18 cellular contexts compared by ENCODE assay signal in the genomic region with DNA sequence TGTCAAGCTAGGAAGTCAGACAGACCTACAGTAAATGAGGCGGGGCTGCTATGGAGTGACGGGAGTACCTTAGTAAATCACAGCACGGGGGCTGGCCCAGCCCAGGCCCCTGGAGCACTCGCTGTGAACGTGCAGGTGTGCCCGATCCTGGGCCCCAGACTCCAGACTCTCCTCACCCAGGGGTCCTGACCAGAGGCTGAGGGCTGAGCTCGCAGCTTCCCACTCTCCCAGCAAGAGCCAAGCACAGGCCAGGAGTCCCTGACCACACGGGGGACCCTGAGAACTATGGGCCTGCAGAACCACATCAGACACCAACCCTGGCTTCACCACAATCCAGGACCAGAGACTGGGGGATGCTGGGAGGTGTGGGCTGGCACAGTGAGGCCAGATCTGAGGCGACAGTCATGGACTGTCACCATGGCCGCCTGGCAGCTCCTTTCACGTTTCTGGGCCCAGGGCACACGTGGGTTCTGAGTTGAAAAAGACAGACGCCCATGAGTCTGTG.
DNase-seq lines count a peak whose midpoint lies in the region; ATAC-seq and TF ChIP-seq lines count a peak whose summit lies in the region.
"Had no signal": no experiment of that assay in that cellular context is flagged by ENCODE, and none has a peak within 500 bp of the region (broad histone marks: within the 10 kb centered on the region; RNA-seq: fewer than 3 reads in every experiment).

No MANE protein-coding gene starts in this region.

- TF ChIP-seq CTCF in endodermal cell (conservative IDR thresholded peaks at IDR 0.05) (no peak), lower lobe of right lung (IDR thresholded peaks at IDR 0.05) (no peak), suprapubic skin (IDR thresholded peaks at IDR 0.05) (no peak)
- TF ChIP-seq CTCF in CD8-positive, alpha-beta T cell (IDR thresholded peaks at IDR 0.05): no peak

- H3K27me3 ChIP-seq in endodermal cell (ENCODE audit: control insufficient read depth, insufficient read depth, low read length, poor library complexity, severe bottlenecking): no peaks in the 10 kb centered on the region
- H3K27me3 ChIP-seq in lower lobe of right lung (ENCODE audit: low read depth): no peaks in the 10 kb centered on the region
- no peaks in the 10 kb centered on the region for H3K27me3 ChIP-seq in suprapubic skin
- no peaks in the 10 kb centered on the region for H3K27me3 ChIP-seq in CD8-positive, alpha-beta T cell (ENCODE audit: insufficient read depth, low read length)
- H3K27me3 ChIP-seq: foreskin keratinocyte had no signal

- H3K27me3 Mint-ChIP-seq in endodermal cell (ENCODE audit: insufficient read depth): no peaks in the 10 kb centered on the region
- H3K27me3 Mint-ChIP-seq in CD8-positive, alpha-beta T cell (ENCODE audit: low read depth): no peaks in the 10 kb centered on the region
- H3K27me3 Mint-ChIP-seq: activated B cell treated with CpG ODN at 0.5 μM for 24 hours; activated CD8-positive, alpha-beta memory T cell treated with anti-CD3 and anti-CD28 coated beads, Interleukin-2, amount 10 ng/mL, durations not matched to agents 7 days and 5 days had no signal

- H3K36me3 ChIP-seq in endodermal cell (ENCODE audit: control insufficient read depth, insufficient read depth, low read length) (no peaks in the 10 kb centered on the region), lower lobe of right lung (peaks cover 3% of the 10 kb centered on the region), suprapubic skin (no peaks in the 10 kb centered on the region)
- no peaks in the 10 kb centered on the region for H3K36me3 ChIP-seq in CD8-positive, alpha-beta T cell (ENCODE audit: insufficient read depth, low read length)

- no peak for TF ChIP-seq EP300 in suprapubic skin (IDR thresholded peaks at IDR 0.05)

- no peaks in the 10 kb centered on the region for H3K4me1 ChIP-seq in endodermal cell (ENCODE audit: control insufficient read depth, insufficient read depth, low read length)
- peaks cover 75% of the 10 kb centered on the region for H3K4me1 ChIP-seq in lower lobe of right lung
- H3K4me1 ChIP-seq in suprapubic skin: peaks cover 71% of the 10 kb centered on the region
- no peaks in the 10 kb centered on the region for H3K4me1 ChIP-seq in CD8-positive, alpha-beta T cell (ENCODE audit: insufficient read depth, low read length)
- H3K4me1 ChIP-seq: foreskin keratinocyte had no signal

- peak; percentile 17 for DNase-seq in activated CD4-positive, CD25-positive, alpha-beta regulatory T cell treated with anti-CD3 and anti-CD28 coated beads, Interleukin-2, amount 50 U/mL, for 72 hours
- DNase-seq in activated CD4-positive, CD25-positive, alpha-beta regulatory T cell (lab: John Stamatoyannopoulos, UW): no peak
- peak; percentile 38 for DNase-seq in endodermal cell
- peak; percentile 28 for DNase-seq in lower lobe of right lung
- DNase-seq in suprapubic skin (ENCODE audit: low spot score in 2 of 2): peak; percentile 58 to 74
- DNase-seq in CD8-positive, alpha-beta T cell: no peak
- DNase-seq: activated B cell treated with CpG ODN at 0.5 μM for 24 hours; activated CD8-positive, alpha-beta memory T cell treated with anti-CD3 and anti-CD28 coated beads, Interleukin-2, amount 10 ng/mL, durations not matched to agents 7 days and 5 days; foreskin keratinocyte; NCI-H1092; NCI-H2171; NCI-H69; T-helper 2 cell had no signal

- ATAC-seq in lower lobe of right lung (no peak), HG02885 (IDR thresholded peaks at IDR 0.05; ENCODE audit: poor library complexity, unreplicated experiment) (no peak), HG02610 (IDR thresholded peaks at IDR 0.05; ENCODE audit: unreplicated experiment) (no peak)
- no peak for ATAC-seq in CD8-positive, alpha-beta T cell
- ATAC-seq: activated CD8-positive, alpha-beta memory T cell treated with anti-CD3 and anti-CD28 coated beads, Interleukin-2, amount 10 ng/mL, durations not matched to agents 7 days and 5 days; foreskin keratinocyte; HCT116; left colon had no signal

- H3K9me3 ChIP-seq in endodermal cell (ENCODE audit: control insufficient read depth, low read length) (no peaks in the 10 kb centered on the region), lower lobe of right lung (no peaks in the 10 kb centered on the region), suprapubic skin (no peaks in the 10 kb centered on the region)
- no peaks in the 10 kb centered on the region for H3K9me3 ChIP-seq in CD8-positive, alpha-beta T cell (ENCODE audit: low read length)

- H3K27ac Mint-ChIP-seq in endodermal cell: no peak overlapping the region
- no peak overlapping the region for H3K27ac Mint-ChIP-seq in CD8-positive, alpha-beta T cell
- H3K27ac Mint-ChIP-seq: activated B cell treated with CpG ODN at 0.5 μM for 24 hours; activated CD8-positive, alpha-beta memory T cell treated with anti-CD3 and anti-CD28 coated beads, Interleukin-2, amount 10 ng/mL, durations not matched to agents 7 days and 5 days had no signal

- CTCF ChIA-PET in CD8-positive, alpha-beta T cell (lab: Charles Lee): no interaction called here

- no peaks in the 10 kb centered on the region for H3K36me3 Mint-ChIP-seq in endodermal cell (ENCODE audit: low read depth)
- no peaks in the 10 kb centered on the region for H3K36me3 Mint-ChIP-seq in CD8-positive, alpha-beta T cell
- H3K36me3 Mint-ChIP-seq: activated CD8-positive, alpha-beta memory T cell treated with anti-CD3 and anti-CD28 coated beads, Interleukin-2, amount 10 ng/mL, durations not matched to agents 7 days and 5 days had no signal

- POLR2A ChIA-PET in CD8-positive, alpha-beta T cell (lab: Charles Lee): no interaction called here

- no peak overlapping the region for H3K4me3 ChIP-seq in endodermal cell (ENCODE audit: low read length)
- no peak overlapping the region for H3K4me3 ChIP-seq in lower lobe of right lung
- H3K4me3 ChIP-seq in suprapubic skin: no peak overlapping the region
- no peak overlapping the region for H3K4me3 ChIP-seq in CD8-positive, alpha-beta T cell (ENCODE audit: low read depth, low read length)
- H3K4me3 ChIP-seq: smooth muscle cell had no signal

- no peaks in the 10 kb centered on the region for H3K4me1 Mint-ChIP-seq in endodermal cell
- no peaks in the 10 kb centered on the region for H3K4me1 Mint-ChIP-seq in CD8-positive, alpha-beta T cell (ENCODE audit: low read depth)
- H3K4me1 Mint-ChIP-seq: activated B cell treated with CpG ODN at 0.5 μM for 24 hours; activated CD8-positive, alpha-beta memory T cell treated with anti-CD3 and anti-CD28 coated beads, Interleukin-2, amount 10 ng/mL, durations not matched to agents 7 days and 5 days had no signal

- H3K27ac ChIP-seq in endodermal cell (ENCODE audit: low read depth, low read length) (peak overlapping the region; percentile 79), lower lobe of right lung (no peak overlapping the region), suprapubic skin (peak overlapping the region; percentile 77)
- no peak overlapping the region for H3K27ac ChIP-seq in CD8-positive, alpha-beta T cell (ENCODE audit: low read depth, low read length)
- H3K27ac ChIP-seq: foreskin keratinocyte had no signal

- H3K9me3 Mint-ChIP-seq in endodermal cell: no peaks in the 10 kb centered on the region
- H3K9me3 Mint-ChIP-seq in CD8-positive, alpha-beta T cell: no peaks in the 10 kb centered on the region
- H3K9me3 Mint-ChIP-seq: activated B cell treated with CpG ODN at 0.5 μM for 24 hours had no signal

- H3K4me3 Mint-ChIP-seq in endodermal cell: no peak overlapping the region
- H3K4me3 Mint-ChIP-seq in CD8-positive, alpha-beta T cell: no peak overlapping the region
- H3K4me3 Mint-ChIP-seq: activated B cell treated with CpG ODN at 0.5 μM for 24 hours; activated CD8-positive, alpha-beta memory T cell treated with anti-CD3 and anti-CD28 coated beads, Interleukin-2, amount 10 ng/mL, durations not matched to agents 7 days and 5 days had no signal

- WGBS in endodermal cell (ENCODE audit: insufficient coverage in 1 of 2, insufficient read length in 1 of 2), 2 experiments: 87 to 88% methylated on average over 12 to 13 of the region's 13 CpGs
- 40% methylated on average over 1 of the region's 13 CpGs for WGBS in suprapubic skin

- intact Hi-C loops in lower lobe of right lung (cut with DNase I): no loop called here
- intact Hi-C loops in CD8-positive, alpha-beta T cell (cut with DNase I, micrococcal nuclease): no loop called here

- no peak overlapping the region for H3K9ac ChIP-seq in endodermal cell (ENCODE audit: extremely low read depth, low read length, poor library complexity, severe bottlenecking)

- no peak for TF ChIP-seq POLR2A in suprapubic skin (IDR thresholded peaks at IDR 0.05)

Comparison
In these comparisons a context has a peak if more than half of its experiments do, and no peak if none do; other contexts are left out.
1. DNase-seq: peak in activated CD4-positive, CD25-positive, alpha-beta regulatory T cell treated with anti-CD3 and anti-CD28 coated beads, Interleukin-2, amount 50 U/mL, for 72 hours (single experiment), endodermal cell (single experiment), lower lobe of right lung (single experiment) and suprapubic skin (2 of 2); none in activated CD4-positive, CD25-positive, alpha-beta regulatory T cell (0 of 4) and CD8-positive, alpha-beta T cell (0 of 7).
2. H3K27ac ChIP-seq: peak in endodermal cell (single experiment) and suprapubic skin (single experiment); none in lower lobe of right lung (single experiment) and CD8-positive, alpha-beta T cell (single experiment).